In the genomic region with DNA sequence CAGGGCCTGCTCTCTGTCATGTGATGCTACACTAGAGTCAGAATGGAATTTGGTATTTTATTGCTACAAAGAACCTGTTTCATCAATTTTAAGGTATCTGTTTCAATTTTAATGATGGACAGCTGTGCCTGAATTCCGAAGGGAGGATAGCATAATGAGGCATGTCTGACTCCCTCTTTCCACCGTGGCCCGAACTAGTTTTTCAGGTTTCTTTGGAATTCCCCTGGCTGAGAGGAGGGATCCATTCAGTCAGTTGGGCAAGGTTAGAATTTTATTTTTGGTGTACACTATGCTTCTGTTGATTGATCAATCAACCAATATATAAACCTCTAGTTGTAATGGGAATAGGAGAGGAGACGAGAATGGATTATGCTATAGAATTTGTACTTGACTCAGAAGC, we compare ENCODE assay signal across 21 cellular contexts.
"Had no signal": no experiment of that assay in that cellular context is flagged by ENCODE, and none has a peak within 500 bp of the region (broad histone marks: within the 10 kb centered on the region; RNA-seq: fewer than 3 reads in every experiment).

No MANE protein-coding gene starts in this region.

- H3K9me3 ChIP-seq: SK-N-SH had no signal

- H3K36me3 Mint-ChIP-seq: activated naive CD8-positive, alpha-beta T cell had no signal

- ATAC-seq: activated CD4-positive, alpha-beta T cell treated with anti-CD3 and anti-CD28 coated beads for 36 hours; activated T-helper 17 cell treated with anti-CD3 and anti-CD28 coated beads, Interleukin-2, amount 50 U/mL, for 72 hours; Right ventricle myocardium inferior had no signal

- H3K36me3 ChIP-seq: brain microvascular endothelial cell, WERI-Rb-1 had no signal

- H3K4me3 Mint-ChIP-seq: activated CD4-positive, alpha-beta memory T cell treated with anti-CD3 and anti-CD28 coated beads, Interleukin-2, amount 10 ng/mL, durations not matched to agents 7 days and 5 days; activated CD4-positive, alpha-beta T cell treated with anti-CD3 and anti-CD28 coated beads for 36 hours; activated naive CD4-positive, alpha-beta T cell treated with anti-CD3 and anti-CD28 coated beads for 36 hours; activated naive CD8-positive, alpha-beta T cell; activated T-helper 17 cell treated with anti-CD3 and anti-CD28 coated beads, Interleukin-2, amount 50 U/mL, for 72 hours had no signal

- H3K9ac ChIP-seq: KMS-11, SK-N-SH had no signal

- H3K9me2 ChIP-seq: SK-N-SH had no signal

- DNase-seq: activated CD4-positive, alpha-beta memory T cell treated with anti-CD3 and anti-CD28 coated beads, Interleukin-2, amount 10 ng/mL, durations not matched to agents 7 days and 5 days; activated CD4-positive, alpha-beta T cell treated with anti-CD3 and anti-CD28 coated beads for 36 hours; activated CD4-positive, alpha-beta T cell treated with anti-CD3 and anti-CD28 coated beads, Interleukin-2, amount 50 U/mL, for 1 hour; activated gamma-delta T cell; activated naive CD4-positive, alpha-beta T cell treated with anti-CD3 and anti-CD28 coated beads for 36 hours; activated T-cell treated with anti-CD3 and anti-CD28 coated beads for 4 hours; activated T-cell treated with anti-CD3 and anti-CD28 coated beads, Interleukin-2, amount 50 U/mL, for 48 hours; brain microvascular endothelial cell; caudate nucleus; NCI-H1092; NCI-H1417; NCI-H1694; NCI-H2029; NCI-H446; SK-N-SH; T-helper 1 cell; WERI-Rb-1 had no signal

- H3K4me2 ChIP-seq: KMS-11, SK-N-SH had no signal

- H3K27me3 ChIP-seq: brain microvascular endothelial cell had no signal

- H3K27ac ChIP-seq: brain microvascular endothelial cell, KMS-11, WERI-Rb-1 had no signal

- H3K27me3 Mint-ChIP-seq: activated CD4-positive, alpha-beta memory T cell treated with anti-CD3 and anti-CD28 coated beads, Interleukin-2, amount 10 ng/mL, durations not matched to agents 7 days and 5 days; activated CD4-positive, alpha-beta T cell treated with anti-CD3 and anti-CD28 coated beads for 36 hours; activated naive CD8-positive, alpha-beta T cell; activated T-helper 17 cell treated with anti-CD3 and anti-CD28 coated beads, Interleukin-2, amount 50 U/mL, for 72 hours had no signal

- H3K9me3 Mint-ChIP-seq: activated CD4-positive, alpha-beta memory T cell treated with anti-CD3 and anti-CD28 coated beads, Interleukin-2, amount 10 ng/mL, durations not matched to agents 7 days and 5 days; activated naive CD4-positive, alpha-beta T cell treated with anti-CD3 and anti-CD28 coated beads for 36 hours; activated T-helper 17 cell treated with anti-CD3 and anti-CD28 coated beads, Interleukin-2, amount 50 U/mL, for 72 hours had no signal

- H3K27ac Mint-ChIP-seq: activated CD4-positive, alpha-beta memory T cell treated with anti-CD3 and anti-CD28 coated beads, Interleukin-2, amount 10 ng/mL, durations not matched to agents 7 days and 5 days; activated CD4-positive, alpha-beta T cell treated with anti-CD3 and anti-CD28 coated beads for 36 hours; activated naive CD4-positive, alpha-beta T cell treated with anti-CD3 and anti-CD28 coated beads for 36 hours; activated naive CD8-positive, alpha-beta T cell; activated T-helper 17 cell treated with anti-CD3 and anti-CD28 coated beads, Interleukin-2, amount 50 U/mL, for 72 hours had no signal

- H3K4me1 Mint-ChIP-seq: activated CD4-positive, alpha-beta memory T cell treated with anti-CD3 and anti-CD28 coated beads, Interleukin-2, amount 10 ng/mL, durations not matched to agents 7 days and 5 days; activated CD4-positive, alpha-beta T cell treated with anti-CD3 and anti-CD28 coated beads for 36 hours; activated T-helper 17 cell treated with anti-CD3 and anti-CD28 coated beads, Interleukin-2, amount 50 U/mL, for 72 hours had no signal
